In the genomic region with DNA sequence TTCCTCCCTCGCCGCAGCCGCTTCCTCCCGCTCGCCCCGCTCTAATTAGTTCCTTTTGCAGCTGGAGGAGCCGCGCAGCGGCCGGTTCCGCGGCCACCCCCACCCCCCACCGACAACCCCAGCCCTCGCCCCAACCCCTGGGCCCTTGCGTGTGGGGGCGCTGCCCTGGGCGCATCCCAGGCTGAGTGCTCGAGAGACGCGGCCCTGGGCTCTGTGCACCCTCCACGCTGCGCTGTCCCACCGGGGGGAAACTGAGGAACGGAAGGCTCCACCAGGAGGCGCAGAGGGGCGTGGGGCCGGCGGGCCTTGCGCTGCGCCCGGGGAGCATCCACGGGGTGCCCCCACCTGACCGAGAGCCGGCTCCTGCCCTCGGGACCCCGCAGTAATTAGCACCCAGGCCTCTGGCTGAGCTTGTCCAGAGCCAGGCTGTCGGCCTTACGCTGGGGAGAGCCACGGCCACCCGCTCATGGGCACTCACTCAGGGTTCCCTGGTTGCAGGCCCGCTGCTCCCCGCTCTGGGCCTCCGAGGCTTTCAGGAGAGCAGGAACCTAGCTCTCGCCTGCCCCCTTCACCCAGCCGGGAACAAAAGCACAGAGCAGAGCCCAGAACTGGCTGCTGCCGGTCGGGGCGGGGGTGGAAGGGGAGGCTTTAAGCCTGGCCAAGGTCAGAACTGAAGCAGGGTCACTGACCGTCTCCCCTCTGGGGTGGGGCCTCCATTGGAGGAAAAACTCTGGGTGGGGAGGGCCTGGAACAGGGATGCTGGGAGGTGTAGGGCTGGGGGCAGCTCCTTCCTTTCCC, we compare ENCODE assay signal across 1 cellular context.
TF ChIP-seq lines count a peak whose summit lies in the region.

No MANE protein-coding gene starts in this region.

TF ChIP-seq in HepG2, 621 proteins besides CTCF, POLR2A, EP300 and RAD21 (continued from another document and continues in another):
- TF ChIP-seq, protein P1, sequence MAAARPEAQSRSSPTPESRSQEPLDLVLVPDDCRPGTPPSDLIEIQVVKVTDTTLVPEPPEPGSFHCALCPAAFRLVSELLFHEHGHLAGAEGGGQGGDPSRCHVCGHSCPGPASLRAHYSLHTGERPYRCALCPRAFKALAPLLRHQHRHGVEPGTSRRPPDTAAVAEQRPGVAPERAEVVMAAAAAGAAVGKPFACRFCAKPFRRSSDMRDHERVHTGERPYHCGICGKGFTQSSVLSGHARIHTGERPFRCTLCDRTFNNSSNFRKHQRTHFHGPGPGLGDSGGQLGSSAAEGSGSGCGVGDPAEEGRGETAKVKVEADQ (CRISPR knock-in tag; IDR thresholded peaks at IDR 0.05; ENCODE audit: borderline replicate concordance): no peak
- TF ChIP-seq EEA1 (CRISPR knock-in tag; IDR thresholded peaks at IDR 0.05; ENCODE audit: borderline replicate concordance): no peak
- no peak for TF ChIP-seq SRF (IDR thresholded peaks at IDR 0.05; ENCODE audit: low read depth, low read length)
- TF ChIP-seq YEATS2 (CRISPR knock-in tag; IDR thresholded peaks at IDR 0.05; ENCODE audit: borderline replicate concordance): peak; percentile 60; the same call in 1 of the 2 replicates
- no peak; the same call in 1 of the 2 replicates for TF ChIP-seq ZNF280B (CRISPR knock-in tag; IDR thresholded peaks at IDR 0.05; ENCODE audit: borderline replicate concordance)
- TF ChIP-seq, protein P2, sequence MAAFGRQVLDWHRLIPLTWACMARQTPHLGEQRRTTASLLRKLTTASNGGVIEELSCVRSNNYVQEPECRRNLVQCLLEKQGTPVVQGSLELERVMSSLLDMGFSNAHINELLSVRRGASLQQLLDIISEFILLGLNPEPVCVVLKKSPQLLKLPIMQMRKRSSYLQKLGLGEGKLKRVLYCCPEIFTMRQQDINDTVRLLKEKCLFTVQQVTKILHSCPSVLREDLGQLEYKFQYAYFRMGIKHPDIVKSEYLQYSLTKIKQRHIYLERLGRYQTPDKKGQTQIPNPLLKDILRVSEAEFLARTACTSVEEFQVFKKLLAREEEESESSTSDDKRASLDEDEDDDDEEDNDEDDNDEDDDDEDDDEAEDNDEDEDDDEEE (CRISPR knock-in tag; IDR thresholded peaks at IDR 0.05): no peak; the same call in 1 of the 2 replicates
- peak; percentile 65; the same call in 1 of the 2 replicates for TF ChIP-seq ZNF451 (CRISPR knock-in tag; IDR thresholded peaks at IDR 0.05)
- peak; percentile 55; the same call in 1 of the 2 replicates for TF ChIP-seq SP5 (CRISPR knock-in tag; IDR thresholded peaks at IDR 0.05; ENCODE audit: borderline replicate concordance, low read depth)
- peak; percentile 36; the same call in 1 of the 2 replicates for TF ChIP-seq ZNF652 (CRISPR knock-in tag; IDR thresholded peaks at IDR 0.05; ENCODE audit: borderline replicate concordance, low read depth)
- peak; percentile 91 for TF ChIP-seq RXRB (CRISPR knock-in tag; IDR thresholded peaks at IDR 0.05; ENCODE audit: borderline replicate concordance)
- peak; percentile 74 for TF ChIP-seq GABPB1 (CRISPR knock-in tag; IDR thresholded peaks at IDR 0.05)
- TF ChIP-seq, protein P3, sequence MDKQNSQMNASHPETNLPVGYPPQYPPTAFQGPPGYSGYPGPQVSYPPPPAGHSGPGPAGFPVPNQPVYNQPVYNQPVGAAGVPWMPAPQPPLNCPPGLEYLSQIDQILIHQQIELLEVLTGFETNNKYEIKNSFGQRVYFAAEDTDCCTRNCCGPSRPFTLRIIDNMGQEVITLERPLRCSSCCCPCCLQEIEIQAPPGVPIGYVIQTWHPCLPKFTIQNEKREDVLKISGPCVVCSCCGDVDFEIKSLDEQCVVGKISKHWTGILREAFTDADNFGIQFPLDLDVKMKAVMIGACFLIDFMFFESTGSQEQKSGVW (CRISPR knock-in tag; IDR thresholded peaks at IDR 0.05; ENCODE audit: borderline replicate concordance): no peak
- TF ChIP-seq ZFY (CRISPR knock-in tag; IDR thresholded peaks at IDR 0.05): peak; percentile 90
- peak; percentile 19; the same call in 1 of the 2 replicates for TF ChIP-seq SIN3A (IDR thresholded peaks at IDR 0.05; ENCODE audit: borderline replicate concordance, low read depth, low read length)
- no peak for TF ChIP-seq IRX3 (CRISPR knock-in tag; IDR thresholded peaks at IDR 0.05; ENCODE audit: borderline replicate concordance, low read depth)
- TF ChIP-seq FIP1L1 (IDR thresholded peaks at IDR 0.05; ENCODE audit: borderline replicate concordance, insufficient read depth, low read depth, low read length): no peak
- TF ChIP-seq, protein P4, sequence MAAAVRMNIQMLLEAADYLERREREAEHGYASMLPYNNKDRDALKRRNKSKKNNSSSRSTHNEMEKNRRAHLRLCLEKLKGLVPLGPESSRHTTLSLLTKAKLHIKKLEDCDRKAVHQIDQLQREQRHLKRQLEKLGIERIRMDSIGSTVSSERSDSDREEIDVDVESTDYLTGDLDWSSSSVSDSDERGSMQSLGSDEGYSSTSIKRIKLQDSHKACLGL (CRISPR knock-in tag; IDR thresholded peaks at IDR 0.05): peak; percentile 67
- TF ChIP-seq, protein P5, sequence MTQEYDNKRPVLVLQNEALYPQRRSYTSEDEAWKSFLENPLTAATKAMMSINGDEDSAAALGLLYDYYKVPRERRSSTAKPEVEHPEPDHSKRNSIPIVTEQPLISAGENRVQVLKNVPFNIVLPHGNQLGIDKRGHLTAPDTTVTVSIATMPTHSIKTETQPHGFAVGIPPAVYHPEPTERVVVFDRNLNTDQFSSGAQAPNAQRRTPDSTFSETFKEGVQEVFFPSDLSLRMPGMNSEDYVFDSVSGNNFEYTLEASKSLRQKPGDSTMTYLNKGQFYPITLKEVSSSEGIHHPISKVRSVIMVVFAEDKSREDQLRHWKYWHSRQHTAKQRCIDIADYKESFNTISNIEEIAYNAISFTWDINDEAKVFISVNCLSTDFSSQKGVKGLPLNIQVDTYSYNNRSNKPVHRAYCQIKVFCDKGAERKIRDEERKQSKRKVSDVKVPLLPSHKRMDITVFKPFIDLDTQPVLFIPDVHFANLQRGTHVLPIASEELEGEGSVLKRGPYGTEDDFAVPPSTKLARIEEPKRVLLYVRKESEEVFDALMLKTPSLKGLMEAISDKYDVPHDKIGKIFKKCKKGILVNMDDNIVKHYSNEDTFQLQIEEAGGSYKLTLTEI (CRISPR knock-in tag; conservative IDR thresholded peaks at IDR 0.05): no peak
- TF ChIP-seq HMG20A (CRISPR knock-in tag; IDR thresholded peaks at IDR 0.05; ENCODE audit: borderline replicate concordance): 0 out of 2 replicates have a peak, but pooled peaks have one; percentile 24
- 0 out of 2 replicates have a peak, but pooled peaks have one; percentile 20 for TF ChIP-seq ZNF644 (CRISPR knock-in tag; IDR thresholded peaks at IDR 0.05; ENCODE audit: low read depth)
- TF ChIP-seq, protein P6, sequence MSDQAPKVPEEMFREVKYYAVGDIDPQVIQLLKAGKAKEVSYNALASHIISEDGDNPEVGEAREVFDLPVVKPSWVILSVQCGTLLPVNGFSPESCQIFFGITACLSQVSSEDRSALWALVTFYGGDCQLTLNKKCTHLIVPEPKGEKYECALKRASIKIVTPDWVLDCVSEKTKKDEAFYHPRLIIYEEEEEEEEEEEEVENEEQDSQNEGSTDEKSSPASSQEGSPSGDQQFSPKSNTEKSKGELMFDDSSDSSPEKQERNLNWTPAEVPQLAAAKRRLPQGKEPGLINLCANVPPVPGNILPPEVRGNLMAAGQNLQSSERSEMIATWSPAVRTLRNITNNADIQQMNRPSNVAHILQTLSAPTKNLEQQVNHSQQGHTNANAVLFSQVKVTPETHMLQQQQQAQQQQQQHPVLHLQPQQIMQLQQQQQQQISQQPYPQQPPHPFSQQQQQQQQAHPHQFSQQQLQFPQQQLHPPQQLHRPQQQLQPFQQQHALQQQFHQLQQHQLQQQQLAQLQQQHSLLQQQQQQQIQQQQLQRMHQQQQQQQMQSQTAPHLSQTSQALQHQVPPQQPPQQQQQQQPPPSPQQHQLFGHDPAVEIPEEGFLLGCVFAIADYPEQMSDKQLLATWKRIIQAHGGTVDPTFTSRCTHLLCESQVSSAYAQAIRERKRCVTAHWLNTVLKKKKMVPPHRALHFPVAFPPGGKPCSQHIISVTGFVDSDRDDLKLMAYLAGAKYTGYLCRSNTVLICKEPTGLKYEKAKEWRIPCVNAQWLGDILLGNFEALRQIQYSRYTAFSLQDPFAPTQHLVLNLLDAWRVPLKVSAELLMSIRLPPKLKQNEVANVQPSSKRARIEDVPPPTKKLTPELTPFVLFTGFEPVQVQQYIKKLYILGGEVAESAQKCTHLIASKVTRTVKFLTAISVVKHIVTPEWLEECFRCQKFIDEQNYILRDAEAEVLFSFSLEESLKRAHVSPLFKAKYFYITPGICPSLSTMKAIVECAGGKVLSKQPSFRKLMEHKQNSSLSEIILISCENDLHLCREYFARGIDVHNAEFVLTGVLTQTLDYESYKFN (CRISPR knock-in tag; conservative IDR thresholded peaks at IDR 0.05): peak; percentile 74
- peak; percentile 77; the same call in 1 of the 2 replicates for TF ChIP-seq ZBTB25 (CRISPR knock-in tag; IDR thresholded peaks at IDR 0.05)
- no peak for TF ChIP-seq ZSCAN12 (CRISPR knock-in tag; IDR thresholded peaks at IDR 0.05)
- TF ChIP-seq MZF1 (CRISPR knock-in tag; IDR thresholded peaks at IDR 0.05; ENCODE audit: borderline replicate concordance): 0 out of 2 replicates have a peak, but pooled peaks have one; percentile 67
- TF ChIP-seq DMAP1 (CRISPR knock-in tag; IDR thresholded peaks at IDR 0.05): no peak
- no peak for TF ChIP-seq ZNF598 (CRISPR knock-in tag; IDR thresholded peaks at IDR 0.05; ENCODE audit: borderline replicate concordance)
- no peak for TF ChIP-seq ZNF724P (CRISPR knock-in tag; IDR thresholded peaks at IDR 0.05; ENCODE audit: borderline replicate concordance)
- TF ChIP-seq CENPT (CRISPR knock-in tag; IDR thresholded peaks at IDR 0.05; ENCODE audit: low read depth): no peak
- TF ChIP-seq, protein P7, sequence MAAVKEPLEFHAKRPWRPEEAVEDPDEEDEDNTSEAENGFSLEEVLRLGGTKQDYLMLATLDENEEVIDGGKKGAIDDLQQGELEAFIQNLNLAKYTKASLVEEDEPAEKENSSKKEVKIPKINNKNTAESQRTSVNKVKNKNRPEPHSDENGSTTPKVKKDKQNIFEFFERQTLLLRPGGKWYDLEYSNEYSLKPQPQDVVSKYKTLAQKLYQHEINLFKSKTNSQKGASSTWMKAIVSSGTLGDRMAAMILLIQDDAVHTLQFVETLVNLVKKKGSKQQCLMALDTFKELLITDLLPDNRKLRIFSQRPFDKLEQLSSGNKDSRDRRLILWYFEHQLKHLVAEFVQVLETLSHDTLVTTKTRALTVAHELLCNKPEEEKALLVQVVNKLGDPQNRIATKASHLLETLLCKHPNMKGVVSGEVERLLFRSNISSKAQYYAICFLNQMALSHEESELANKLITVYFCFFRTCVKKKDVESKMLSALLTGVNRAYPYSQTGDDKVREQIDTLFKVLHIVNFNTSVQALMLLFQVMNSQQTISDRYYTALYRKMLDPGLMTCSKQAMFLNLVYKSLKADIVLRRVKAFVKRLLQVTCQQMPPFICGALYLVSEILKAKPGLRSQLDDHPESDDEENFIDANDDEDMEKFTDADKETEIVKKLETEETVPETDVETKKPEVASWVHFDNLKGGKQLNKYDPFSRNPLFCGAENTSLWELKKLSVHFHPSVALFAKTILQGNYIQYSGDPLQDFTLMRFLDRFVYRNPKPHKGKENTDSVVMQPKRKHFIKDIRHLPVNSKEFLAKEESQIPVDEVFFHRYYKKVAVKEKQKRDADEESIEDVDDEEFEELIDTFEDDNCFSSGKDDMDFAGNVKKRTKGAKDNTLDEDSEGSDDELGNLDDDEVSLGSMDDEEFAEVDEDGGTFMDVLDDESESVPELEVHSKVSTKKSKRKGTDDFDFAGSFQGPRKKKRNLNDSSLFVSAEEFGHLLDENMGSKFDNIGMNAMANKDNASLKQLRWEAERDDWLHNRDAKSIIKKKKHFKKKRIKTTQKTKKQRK (IDR thresholded peaks at IDR 0.05; ENCODE audit: low read length): no peak
- no peak for TF ChIP-seq YY1 (IDR thresholded peaks at IDR 0.05; ENCODE audit: insufficient read depth, insufficient replicate concordance, low read depth, low read length)
- no peak for TF ChIP-seq ZBTB44 (CRISPR knock-in tag; IDR thresholded peaks at IDR 0.05)
- TF ChIP-seq NFIB (CRISPR knock-in tag; IDR thresholded peaks at IDR 0.05; ENCODE audit: borderline replicate concordance): no peak
